Comparison of ENCODE assay signal across 29 cellular contexts in the genomic region with DNA sequence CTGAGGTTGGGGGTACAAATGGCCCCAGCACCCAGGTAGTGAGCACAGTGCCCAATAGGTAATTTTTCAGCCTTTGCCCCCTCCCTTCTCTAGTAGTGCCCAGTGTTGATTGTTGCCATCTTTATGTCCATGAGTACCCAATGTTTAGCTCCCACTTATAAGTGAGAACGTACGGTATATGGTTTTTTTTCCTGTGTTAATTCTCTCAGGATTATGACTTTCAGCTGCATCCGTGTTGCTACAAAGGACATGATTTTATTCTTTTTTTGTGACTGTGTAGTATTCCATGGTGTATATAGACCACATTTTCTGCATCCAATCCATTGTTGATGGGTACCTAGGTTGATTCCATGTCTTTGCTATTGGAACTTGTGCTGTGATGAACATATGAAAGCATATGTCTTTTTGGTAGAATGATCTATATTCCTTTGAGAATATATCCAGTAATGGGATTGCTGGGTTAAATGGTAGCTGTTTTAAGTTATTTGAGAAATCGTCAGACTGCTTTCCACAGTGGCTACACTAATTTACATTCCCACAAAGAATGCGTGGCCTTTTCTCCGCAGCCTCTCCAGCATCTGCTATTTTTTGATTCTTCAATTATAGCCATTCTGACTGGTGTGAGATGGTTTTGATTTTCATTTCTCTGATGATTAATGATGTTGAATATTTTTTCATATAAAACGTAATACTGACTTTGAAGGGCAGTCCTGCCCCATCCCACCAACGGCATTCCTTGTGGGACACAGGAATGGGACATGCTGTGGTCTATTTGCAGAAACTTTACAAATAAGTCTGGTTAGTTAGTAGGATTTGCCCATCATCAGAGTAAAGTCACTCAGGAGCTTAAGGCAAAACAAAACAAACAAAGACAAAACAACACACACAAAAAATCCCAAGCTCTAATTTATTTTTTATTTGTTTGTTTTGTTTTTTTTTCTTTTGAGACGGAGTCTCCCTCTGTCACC.
"Had no signal": no experiment of that assay in that cellular context is flagged by ENCODE, and none has a peak within 500 bp of the region (broad histone marks: within the 10 kb centered on the region; RNA-seq: fewer than 3 reads in every experiment).

No MANE protein-coding gene starts in this region.

- H3K36me3 Mint-ChIP-seq: naive thymus-derived CD8-positive, alpha-beta T cell; natural killer cell treated with Interleukin-12 subunit alpha and Interleukin-12 subunit beta and Interleukin-15 and Interleukin-18, amount 100 ng/mL, for 72 hours; stimulated activated memory B cell treated with anti-CD40 and anti-IgM and Interleukin-4, amounts not matched to agents 10 μg/mL and 1 μg/mL and 100 μg/mL, for 72 hours; type B pancreatic cell had no signal

- DNase-seq: naive thymus-derived CD8-positive, alpha-beta T cell; nephron progenitor cell; occipital lobe; ovary; posterior cingulate gyrus; psoas muscle; right cardiac atrium; right lobe of liver; sigmoid colon; spleen; stimulated activated CD4-positive, alpha-beta T cell treated with anti-CD3 and anti-CD28 coated beads, Interleukin-12 subunit alpha, Interleukin-12 subunit beta, amount 100 ng/mL, for 4 hours; stimulated activated CD4-positive, alpha-beta T cell treated with anti-CD3 and anti-CD28 coated beads, Interleukin-1b, Interleukin-23, amount 100 ng/mL, for 48 hours; stimulated activated CD4-positive, alpha-beta T cell treated with anti-CD3 and anti-CD28 coated beads, Interleukin-4, amount 100 ng/mL, for 1 hour; stimulated activated CD4-positive, alpha-beta T cell treated with anti-CD3 and anti-CD28 coated beads, Interleukin-4, amount 100 ng/mL, for 4 hours; stimulated activated CD8-positive, alpha-beta memory T cell treated with anti-CD3 and anti-CD28 coated beads, Interleukin-4, amount 100 ng/mL, for 48 hours; stimulated activated naive CD4-positive, alpha-beta T cell; stimulated activated naive CD8-positive, alpha-beta T cell treated with anti-CD3 and anti-CD28 coated beads, Interleukin-15, amount 100 ng/mL, for 72 hours; stimulated activated naive CD8-positive, alpha-beta T cell treated with anti-CD3 and anti-CD28 coated beads, Interleukin-15, Interleukin-2, amounts not matched to agents 100 U/mL and 50 U/mL, for 24 hours; substantia nigra; testis; tibial artery; transverse colon; upper lobe of right lung; uterus had no signal

- H3K27me3 Mint-ChIP-seq: naive thymus-derived CD8-positive, alpha-beta T cell; natural killer cell treated with Interleukin-12 subunit alpha and Interleukin-12 subunit beta and Interleukin-15 and Interleukin-18, amount 100 ng/mL, for 72 hours; stimulated activated memory B cell treated with anti-CD40 and anti-IgM and Interleukin-4, amounts not matched to agents 10 μg/mL and 1 μg/mL and 100 μg/mL, for 72 hours; stimulated activated naive CD8-positive, alpha-beta T cell treated with anti-CD3 and anti-CD28 coated beads, Interleukin-15, amount 100 ng/mL, for 72 hours; type B pancreatic cell had no signal

- H3K4me1 Mint-ChIP-seq: naive thymus-derived CD8-positive, alpha-beta T cell; stimulated activated memory B cell treated with anti-CD40 and anti-IgM and Interleukin-4, amounts not matched to agents 10 μg/mL and 1 μg/mL and 100 μg/mL, for 72 hours; stimulated activated naive CD8-positive, alpha-beta T cell treated with anti-CD3 and anti-CD28 coated beads, Interleukin-15, amount 100 ng/mL, for 72 hours had no signal

- ATAC-seq: naive thymus-derived CD8-positive, alpha-beta T cell; natural killer cell treated with Interleukin-12 subunit alpha and Interleukin-12 subunit beta and Interleukin-15 and Interleukin-18, amount 100 ng/mL, for 72 hours; psoas muscle; right cardiac atrium; right lobe of liver; stimulated activated memory B cell treated with anti-CD40 and anti-IgM and Interleukin-4, amounts not matched to agents 10 μg/mL and 1 μg/mL and 100 μg/mL, for 72 hours; stimulated activated naive CD8-positive, alpha-beta T cell treated with anti-CD3 and anti-CD28 coated beads, Interleukin-15, amount 100 ng/mL, for 72 hours; stimulated activated naive CD8-positive, alpha-beta T cell treated with anti-CD3 and anti-CD28 coated beads, Interleukin-15, Interleukin-2, amounts not matched to agents 100 U/mL and 50 U/mL, for 24 hours; upper lobe of right lung had no signal

- H3K27ac Mint-ChIP-seq: naive thymus-derived CD8-positive, alpha-beta T cell; natural killer cell treated with Interleukin-12 subunit alpha and Interleukin-12 subunit beta and Interleukin-15 and Interleukin-18, amount 100 ng/mL, for 72 hours; nephron progenitor cell; neural progenitor cell; progenitor cell of endocrine pancreas; stimulated activated memory B cell treated with anti-CD40 and anti-IgM and Interleukin-4, amounts not matched to agents 10 μg/mL and 1 μg/mL and 100 μg/mL, for 72 hours; stimulated activated naive CD8-positive, alpha-beta T cell treated with anti-CD3 and anti-CD28 coated beads, Interleukin-15, amount 100 ng/mL, for 72 hours; type B pancreatic cell had no signal

- H3K9me3 Mint-ChIP-seq: natural killer cell treated with Interleukin-12 subunit alpha and Interleukin-12 subunit beta and Interleukin-15 and Interleukin-18, amount 100 ng/mL, for 72 hours; stimulated activated memory B cell treated with anti-CD40 and anti-IgM and Interleukin-4, amounts not matched to agents 10 μg/mL and 1 μg/mL and 100 μg/mL, for 72 hours; stimulated activated naive CD8-positive, alpha-beta T cell treated with anti-CD3 and anti-CD28 coated beads, Interleukin-15, amount 100 ng/mL, for 72 hours; type B pancreatic cell had no signal

- H3K4me3 Mint-ChIP-seq: naive thymus-derived CD8-positive, alpha-beta T cell; natural killer cell treated with Interleukin-12 subunit alpha and Interleukin-12 subunit beta and Interleukin-15 and Interleukin-18, amount 100 ng/mL, for 72 hours; nephron progenitor cell; neural progenitor cell; stimulated activated memory B cell treated with anti-CD40 and anti-IgM and Interleukin-4, amounts not matched to agents 10 μg/mL and 1 μg/mL and 100 μg/mL, for 72 hours; stimulated activated naive CD8-positive, alpha-beta T cell treated with anti-CD3 and anti-CD28 coated beads, Interleukin-15, amount 100 ng/mL, for 72 hours; type B pancreatic cell had no signal
